Comparison of ENCODE assay signal across 1 cellular context in genomic region chr16:85614338-85615013, GRCh38.
TF ChIP-seq lines count a peak whose summit lies in the region.

No MANE protein-coding gene starts in this region.

TF ChIP-seq in HepG2, 621 proteins besides CTCF, POLR2A, EP300 and RAD21 (continued from another document and continues in another):
- TF ChIP-seq, protein P1, sequence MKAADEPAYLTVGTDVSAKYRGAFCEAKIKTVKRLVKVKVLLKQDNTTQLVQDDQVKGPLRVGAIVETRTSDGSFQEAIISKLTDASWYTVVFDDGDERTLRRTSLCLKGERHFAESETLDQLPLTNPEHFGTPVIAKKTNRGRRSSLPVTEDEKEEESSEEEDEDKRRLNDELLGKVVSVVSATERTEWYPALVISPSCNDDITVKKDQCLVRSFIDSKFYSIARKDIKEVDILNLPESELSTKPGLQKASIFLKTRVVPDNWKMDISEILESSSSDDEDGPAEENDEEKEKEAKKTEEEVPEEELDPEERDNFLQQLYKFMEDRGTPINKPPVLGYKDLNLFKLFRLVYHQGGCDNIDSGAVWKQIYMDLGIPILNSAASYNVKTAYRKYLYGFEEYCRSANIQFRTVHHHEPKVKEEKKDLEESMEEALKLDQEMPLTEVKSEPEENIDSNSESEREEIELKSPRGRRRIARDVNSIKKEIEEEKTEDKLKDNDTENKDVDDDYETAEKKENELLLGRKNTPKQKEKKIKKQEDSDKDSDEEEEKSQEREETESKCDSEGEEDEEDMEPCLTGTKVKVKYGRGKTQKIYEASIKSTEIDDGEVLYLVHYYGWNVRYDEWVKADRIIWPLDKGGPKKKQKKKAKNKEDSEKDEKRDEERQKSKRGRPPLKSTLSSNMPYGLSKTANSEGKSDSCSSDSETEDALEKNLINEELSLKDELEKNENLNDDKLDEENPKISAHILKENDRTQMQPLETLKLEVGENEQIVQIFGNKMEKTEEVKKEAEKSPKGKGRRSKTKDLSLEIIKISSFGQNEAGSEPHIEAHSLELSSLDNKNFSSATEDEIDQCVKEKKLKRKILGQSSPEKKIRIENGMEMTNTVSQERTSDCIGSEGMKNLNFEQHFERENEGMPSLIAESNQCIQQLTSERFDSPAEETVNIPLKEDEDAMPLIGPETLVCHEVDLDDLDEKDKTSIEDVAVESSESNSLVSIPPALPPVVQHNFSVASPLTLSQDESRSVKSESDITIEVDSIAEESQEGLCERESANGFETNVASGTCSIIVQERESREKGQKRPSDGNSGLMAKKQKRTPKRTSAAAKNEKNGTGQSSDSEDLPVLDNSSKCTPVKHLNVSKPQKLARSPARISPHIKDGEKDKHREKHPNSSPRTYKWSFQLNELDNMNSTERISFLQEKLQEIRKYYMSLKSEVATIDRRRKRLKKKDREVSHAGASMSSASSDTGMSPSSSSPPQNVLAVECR (CRISPR knock-in tag; IDR thresholded peaks at IDR 0.05; ENCODE audit: borderline replicate concordance) = no peak; the same call in 1 of the 2 replicates
- peak; percentile 52 for TF ChIP-seq SRSF1 (optimal IDR thresholded peaks at IDR 0.05; ENCODE audit: low read depth, low read length)
- TF ChIP-seq, protein P2, sequence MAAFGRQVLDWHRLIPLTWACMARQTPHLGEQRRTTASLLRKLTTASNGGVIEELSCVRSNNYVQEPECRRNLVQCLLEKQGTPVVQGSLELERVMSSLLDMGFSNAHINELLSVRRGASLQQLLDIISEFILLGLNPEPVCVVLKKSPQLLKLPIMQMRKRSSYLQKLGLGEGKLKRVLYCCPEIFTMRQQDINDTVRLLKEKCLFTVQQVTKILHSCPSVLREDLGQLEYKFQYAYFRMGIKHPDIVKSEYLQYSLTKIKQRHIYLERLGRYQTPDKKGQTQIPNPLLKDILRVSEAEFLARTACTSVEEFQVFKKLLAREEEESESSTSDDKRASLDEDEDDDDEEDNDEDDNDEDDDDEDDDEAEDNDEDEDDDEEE (CRISPR knock-in tag; IDR thresholded peaks at IDR 0.05) = 0 out of 2 replicates have a peak, but pooled peaks have one; percentile 26
- TF ChIP-seq GFI1 (CRISPR knock-in tag; IDR thresholded peaks at IDR 0.05; ENCODE audit: borderline replicate concordance) = peak; percentile 53; the same call in 1 of the 2 replicates
- no peak; the same call in 1 of the 2 replicates for TF ChIP-seq ZBTB14 (CRISPR knock-in tag; IDR thresholded peaks at IDR 0.05)
- TF ChIP-seq KLF6 (CRISPR knock-in tag; IDR thresholded peaks at IDR 0.05) = no peak
- TF ChIP-seq ZFP90 (CRISPR knock-in tag; IDR thresholded peaks at IDR 0.05; ENCODE audit: borderline replicate concordance) = no peak
- TF ChIP-seq ZNF646 (CRISPR knock-in tag; IDR thresholded peaks at IDR 0.05) = 0 out of 2 replicates have a peak, but pooled peaks have one; percentile 21
- no peak for TF ChIP-seq ZNF747 (CRISPR knock-in tag; IDR thresholded peaks at IDR 0.05; ENCODE audit: borderline replicate concordance)
- no peak for TF ChIP-seq YEATS2 (CRISPR knock-in tag; IDR thresholded peaks at IDR 0.05; ENCODE audit: borderline replicate concordance)
- TF ChIP-seq ZNF557 (CRISPR knock-in tag; IDR thresholded peaks at IDR 0.05) = no peak
- peak; percentile 62; the same call in 1 of the 2 replicates for TF ChIP-seq ZNF550 (CRISPR knock-in tag; IDR thresholded peaks at IDR 0.05; ENCODE audit: borderline replicate concordance)
- no peak for TF ChIP-seq TMF1 (CRISPR knock-in tag; IDR thresholded peaks at IDR 0.05; ENCODE audit: low read depth)
- TF ChIP-seq, protein P3, sequence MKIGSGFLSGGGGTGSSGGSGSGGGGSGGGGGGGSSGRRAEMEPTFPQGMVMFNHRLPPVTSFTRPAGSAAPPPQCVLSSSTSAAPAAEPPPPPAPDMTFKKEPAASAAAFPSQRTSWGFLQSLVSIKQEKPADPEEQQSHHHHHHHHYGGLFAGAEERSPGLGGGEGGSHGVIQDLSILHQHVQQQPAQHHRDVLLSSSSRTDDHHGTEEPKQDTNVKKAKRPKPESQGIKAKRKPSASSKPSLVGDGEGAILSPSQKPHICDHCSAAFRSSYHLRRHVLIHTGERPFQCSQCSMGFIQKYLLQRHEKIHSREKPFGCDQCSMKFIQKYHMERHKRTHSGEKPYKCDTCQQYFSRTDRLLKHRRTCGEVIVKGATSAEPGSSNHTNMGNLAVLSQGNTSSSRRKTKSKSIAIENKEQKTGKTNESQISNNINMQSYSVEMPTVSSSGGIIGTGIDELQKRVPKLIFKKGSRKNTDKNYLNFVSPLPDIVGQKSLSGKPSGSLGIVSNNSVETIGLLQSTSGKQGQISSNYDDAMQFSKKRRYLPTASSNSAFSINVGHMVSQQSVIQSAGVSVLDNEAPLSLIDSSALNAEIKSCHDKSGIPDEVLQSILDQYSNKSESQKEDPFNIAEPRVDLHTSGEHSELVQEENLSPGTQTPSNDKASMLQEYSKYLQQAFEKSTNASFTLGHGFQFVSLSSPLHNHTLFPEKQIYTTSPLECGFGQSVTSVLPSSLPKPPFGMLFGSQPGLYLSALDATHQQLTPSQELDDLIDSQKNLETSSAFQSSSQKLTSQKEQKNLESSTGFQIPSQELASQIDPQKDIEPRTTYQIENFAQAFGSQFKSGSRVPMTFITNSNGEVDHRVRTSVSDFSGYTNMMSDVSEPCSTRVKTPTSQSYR (CRISPR knock-in tag; IDR thresholded peaks at IDR 0.05; ENCODE audit: borderline replicate concordance) = no peak
- TF ChIP-seq ZNF101 (CRISPR knock-in tag; IDR thresholded peaks at IDR 0.05; ENCODE audit: borderline replicate concordance, low read depth) = peak; percentile 68; the same call in 1 of the 2 replicates
- TF ChIP-seq ZNF775 (CRISPR knock-in tag; IDR thresholded peaks at IDR 0.05; ENCODE audit: borderline replicate concordance) = 0 out of 2 replicates have a peak, but pooled peaks have one; percentile 51
- TF ChIP-seq ZNF788 (CRISPR knock-in tag; IDR thresholded peaks at IDR 0.05; ENCODE audit: borderline replicate concordance) = no peak
- TF ChIP-seq FOSL2 (CRISPR knock-in tag; IDR thresholded peaks at IDR 0.05) = no peak
- TF ChIP-seq ZNF383 (CRISPR knock-in tag; IDR thresholded peaks at IDR 0.05; ENCODE audit: borderline replicate concordance) = peak; percentile 95; the same call in 1 of the 2 replicates
- no peak for TF ChIP-seq HNF4A (CRISPR knock-in tag; IDR thresholded peaks at IDR 0.05)
- TF ChIP-seq MEIS1 (CRISPR knock-in tag; IDR thresholded peaks at IDR 0.05; ENCODE audit: borderline replicate concordance) = peak; percentile 32; the same call in 1 of the 2 replicates
- TF ChIP-seq IRF9 (CRISPR knock-in tag; IDR thresholded peaks at IDR 0.05; ENCODE audit: borderline replicate concordance) = no peak
- TF ChIP-seq GABPA (IDR thresholded peaks at IDR 0.05; ENCODE audit: low read depth, low read length) = no peak
- no peak for TF ChIP-seq GABPA (CRISPR knock-in tag; IDR thresholded peaks at IDR 0.05; ENCODE audit: low read depth)
- TF ChIP-seq HNF4G (IDR thresholded peaks at IDR 0.05; ENCODE audit: borderline replicate concordance, low read depth, low read length) = no peak
- no peak for TF ChIP-seq HNF4G (CRISPR knock-in tag; IDR thresholded peaks at IDR 0.05; ENCODE audit: borderline replicate concordance, low read depth)
- 0 out of 2 replicates have a peak, but pooled peaks have one; percentile 33 for TF ChIP-seq SP2 (CRISPR knock-in tag; IDR thresholded peaks at IDR 0.05)
- TF ChIP-seq THAP11 (CRISPR knock-in tag; IDR thresholded peaks at IDR 0.05) = no peak
- TF ChIP-seq NCOA1 (CRISPR knock-in tag; IDR thresholded peaks at IDR 0.05) = peak; percentile 79; the same call in 1 of the 2 replicates
- TF ChIP-seq, protein P4, sequence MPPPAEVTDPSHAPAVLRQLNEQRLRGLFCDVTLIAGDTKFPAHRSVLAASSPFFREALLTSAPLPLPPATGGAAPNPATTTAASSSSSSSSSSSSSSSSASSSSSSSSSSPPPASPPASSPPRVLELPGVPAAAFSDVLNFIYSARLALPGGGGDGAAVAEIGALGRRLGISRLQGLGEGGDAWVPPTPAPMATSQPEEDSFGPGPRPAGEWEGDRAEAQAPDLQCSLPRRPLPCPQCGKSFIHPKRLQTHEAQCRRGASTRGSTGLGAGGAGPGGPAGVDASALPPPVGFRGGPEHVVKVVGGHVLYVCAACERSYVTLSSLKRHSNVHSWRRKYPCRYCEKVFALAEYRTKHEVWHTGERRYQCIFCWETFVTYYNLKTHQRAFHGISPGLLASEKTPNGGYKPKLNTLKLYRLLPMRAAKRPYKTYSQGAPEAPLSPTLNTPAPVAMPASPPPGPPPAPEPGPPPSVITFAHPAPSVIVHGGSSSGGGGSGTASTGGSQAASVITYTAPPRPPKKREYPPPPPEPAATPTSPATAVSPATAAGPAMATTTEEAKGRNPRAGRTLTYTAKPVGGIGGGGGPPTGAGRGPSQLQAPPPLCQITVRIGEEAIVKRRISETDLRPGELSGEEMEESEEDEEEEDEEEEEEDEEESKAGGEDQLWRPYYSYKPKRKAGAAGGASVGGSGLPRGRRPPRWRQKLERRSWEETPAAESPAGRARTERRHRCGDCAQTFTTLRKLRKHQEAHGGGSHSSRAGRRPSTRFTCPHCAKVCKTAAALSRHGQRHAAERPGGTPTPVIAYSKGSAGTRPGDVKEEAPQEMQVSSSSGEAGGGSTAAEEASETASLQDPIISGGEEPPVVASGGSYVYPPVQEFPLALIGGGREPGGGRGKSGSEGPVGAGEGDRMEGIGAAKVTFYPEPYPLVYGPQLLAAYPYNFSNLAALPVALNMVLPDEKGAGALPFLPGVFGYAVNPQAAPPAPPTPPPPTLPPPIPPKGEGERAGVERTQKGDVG (CRISPR knock-in tag; IDR thresholded peaks at IDR 0.05; ENCODE audit: borderline replicate concordance) = peak; percentile 54; the same call in 1 of the 2 replicates
- no peak for TF ChIP-seq NR1H2 (CRISPR knock-in tag; IDR thresholded peaks at IDR 0.05; ENCODE audit: borderline replicate concordance, low read depth)
- TF ChIP-seq ZNF605 (CRISPR knock-in tag; IDR thresholded peaks at IDR 0.05) = 0 out of 2 replicates have a peak, but pooled peaks have one; percentile 43
- TF ChIP-seq ZNF567 (CRISPR knock-in tag; IDR thresholded peaks at IDR 0.05; ENCODE audit: borderline replicate concordance) = 0 out of 2 replicates have a peak, but pooled peaks have one; percentile 91
- no peak for TF ChIP-seq KDM4B (CRISPR knock-in tag; IDR thresholded peaks at IDR 0.05)
- TF ChIP-seq, protein P5, sequence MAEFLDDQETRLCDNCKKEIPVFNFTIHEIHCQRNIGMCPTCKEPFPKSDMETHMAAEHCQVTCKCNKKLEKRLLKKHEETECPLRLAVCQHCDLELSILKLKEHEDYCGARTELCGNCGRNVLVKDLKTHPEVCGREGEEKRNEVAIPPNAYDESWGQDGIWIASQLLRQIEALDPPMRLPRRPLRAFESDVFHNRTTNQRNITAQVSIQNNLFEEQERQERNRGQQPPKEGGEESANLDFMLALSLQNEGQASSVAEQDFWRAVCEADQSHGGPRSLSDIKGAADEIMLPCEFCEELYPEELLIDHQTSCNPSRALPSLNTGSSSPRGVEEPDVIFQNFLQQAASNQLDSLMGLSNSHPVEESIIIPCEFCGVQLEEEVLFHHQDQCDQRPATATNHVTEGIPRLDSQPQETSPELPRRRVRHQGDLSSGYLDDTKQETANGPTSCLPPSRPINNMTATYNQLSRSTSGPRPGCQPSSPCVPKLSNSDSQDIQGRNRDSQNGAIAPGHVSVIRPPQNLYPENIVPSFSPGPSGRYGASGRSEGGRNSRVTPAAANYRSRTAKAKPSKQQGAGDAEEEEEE (CRISPR knock-in tag; IDR thresholded peaks at IDR 0.05; ENCODE audit: borderline replicate concordance) = no peak
- no peak for TF ChIP-seq NFKBIZ (CRISPR knock-in tag; IDR thresholded peaks at IDR 0.05)
